13 cellular contexts compared by ENCODE assay signal in the genomic region with DNA sequence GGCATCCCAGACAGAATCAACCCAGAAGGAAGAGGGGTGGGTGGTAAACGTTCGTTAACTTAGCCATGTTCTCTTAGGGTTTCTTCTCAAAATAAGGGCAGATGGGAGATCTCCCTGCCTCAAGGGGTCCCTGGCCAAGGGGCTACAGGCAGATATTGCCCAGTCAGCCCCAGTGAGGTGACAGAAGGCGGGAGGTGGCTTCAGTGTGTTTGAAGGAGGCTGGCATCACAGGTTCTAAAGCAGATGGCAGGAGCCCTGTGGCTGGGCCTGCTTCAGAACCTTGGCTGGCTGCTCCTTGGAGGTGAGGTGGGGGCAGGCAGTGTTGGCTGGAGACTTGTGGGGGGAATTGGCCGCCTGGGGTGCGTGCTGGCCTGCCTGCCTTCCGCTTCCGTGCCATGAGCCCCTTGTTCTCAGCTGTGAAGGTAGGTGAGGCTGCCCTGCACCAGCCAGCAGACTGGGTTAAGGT. TPM values are rescaled to one million over a fixed set of nuclear protein-coding genes. Genes with fewer than 3 reads are reported as not detected.
DNase-seq lines count a peak whose midpoint lies in the region; ATAC-seq and TF ChIP-seq lines count a peak whose summit lies in the region.
"Had no signal": no experiment of that assay in that cellular context is flagged by ENCODE, and none has a peak within 500 bp of the region (broad histone marks: within the 10 kb centered on the region; RNA-seq: fewer than 3 reads in every experiment).

No MANE protein-coding gene starts in this region.

- no peaks in the 10 kb centered on the region for H3K27me3 Mint-ChIP-seq in activated CD4-positive, alpha-beta T cell treated with anti-CD3 and anti-CD28 coated beads, Interleukin-2, amount 10 ng/mL, durations not matched to agents 24 days and 14 days
- H3K27me3 Mint-ChIP-seq in endothelial cell (ENCODE audit: unreplicated experiment), result peaks cover 5% of the 10 kb centered on the region
- H3K27me3 Mint-ChIP-seq in stimulated activated naive B cell treated with anti-CD40 and anti-IgM and Interleukin-4, amounts not matched to agents 10 μg/mL and 1 μg/mL and 100 μg/mL, for 72 hours, result no peaks in the 10 kb centered on the region

- intact Hi-C loops in activated CD4-positive, alpha-beta T cell treated with anti-CD3 and anti-CD28 coated beads, Interleukin-2, amount 10 ng/mL, durations not matched to agents 24 days and 14 days (cut with micrococcal nuclease), result no loop called here

- peaks cover 48% of the 10 kb centered on the region for H3K4me1 Mint-ChIP-seq in activated CD4-positive, alpha-beta T cell treated with anti-CD3 and anti-CD28 coated beads, Interleukin-2, amount 10 ng/mL, durations not matched to agents 24 days and 14 days
- peaks cover 65% of the 10 kb centered on the region for H3K4me1 Mint-ChIP-seq in endothelial cell (ENCODE audit: unreplicated experiment)
- H3K4me1 Mint-ChIP-seq in stimulated activated naive B cell treated with anti-CD40 and anti-IgM and Interleukin-4, amounts not matched to agents 10 μg/mL and 1 μg/mL and 100 μg/mL, for 72 hours, result peaks cover 59 to 67% of the 10 kb centered on the region in 2 donors

- peaks cover 25% of the 10 kb centered on the region for H3K9me3 ChIP-seq in NT2/D1 (ENCODE audit: insufficient read depth, low read length)

- no peak overlapping the region for H3K4me3 Mint-ChIP-seq in activated CD4-positive, alpha-beta T cell treated with anti-CD3 and anti-CD28 coated beads, Interleukin-2, amount 10 ng/mL, durations not matched to agents 24 days and 14 days
- no peak overlapping the region for H3K4me3 Mint-ChIP-seq in endothelial cell (ENCODE audit: unreplicated experiment)
- no peak overlapping the region for H3K4me3 Mint-ChIP-seq in stimulated activated naive B cell treated with anti-CD40 and anti-IgM and Interleukin-4, amounts not matched to agents 10 μg/mL and 1 μg/mL and 100 μg/mL, for 72 hours

- H3K27me3 ChIP-seq in NT2/D1 (ENCODE audit: insufficient read depth, insufficient read length), result no peaks in the 10 kb centered on the region

- DNase-seq in activated CD4-positive, alpha-beta T cell treated with anti-CD3 and anti-CD28 coated beads, Interleukin-2, amount 10 ng/mL, durations not matched to agents 24 days and 14 days, result no peak
- DNase-seq in activated CD4-positive, alpha-beta T cell treated with anti-CD3 and anti-CD28 coated beads, Interleukin-2, amount 50 U/mL, for 48 hours, result no peak
- DNase-seq in NT2/D1 (ENCODE audit: low read depth, low spot score) (no peak), endothelial cell (ENCODE audit: low spot score) (no peak)
- DNase-seq in stimulated activated naive B cell treated with anti-CD40 and anti-IgM and Interleukin-4, amounts not matched to agents 10 μg/mL and 1 μg/mL and 100 μg/mL, for 72 hours, result no peak
- no peak for DNase-seq in stimulated activated CD4-positive, alpha-beta T cell treated with anti-CD3 and anti-CD28 coated beads, Interleukin-12 subunit alpha, Interleukin-12 subunit beta, amount 100 ng/mL, for 4 hours
- DNase-seq: activated CD4-positive, CD25-positive, alpha-beta regulatory T cell; DND-41; NK-92 treated with Interleukin-12 subunit alpha and Interleukin-12 subunit beta, amount 100 ng/mL, for 24 hours; SW 1271 had no signal

- TF ChIP-seq CTCF in endothelial cell (IDR thresholded peaks at IDR 0.05; ENCODE audit: unreplicated experiment), result no peak

- H3K27ac Mint-ChIP-seq in activated CD4-positive, alpha-beta T cell treated with anti-CD3 and anti-CD28 coated beads, Interleukin-2, amount 10 ng/mL, durations not matched to agents 24 days and 14 days, result peak overlapping the region; percentile 17
- H3K27ac Mint-ChIP-seq in endothelial cell (ENCODE audit: unreplicated experiment), result peak overlapping the region; percentile 80
- H3K27ac Mint-ChIP-seq in stimulated activated naive B cell treated with anti-CD40 and anti-IgM and Interleukin-4, amounts not matched to agents 10 μg/mL and 1 μg/mL and 100 μg/mL, for 72 hours, result peak overlapping the region; percentile 31

- H3K36me3 Mint-ChIP-seq in activated CD4-positive, alpha-beta T cell treated with anti-CD3 and anti-CD28 coated beads, Interleukin-2, amount 10 ng/mL, durations not matched to agents 24 days and 14 days (ENCODE audit: low read depth), result peaks cover 19% of the 10 kb centered on the region
- H3K36me3 Mint-ChIP-seq in endothelial cell (ENCODE audit: low read depth, unreplicated experiment), result peaks cover 3% of the 10 kb centered on the region
- peaks cover 13 to 15% of the 10 kb centered on the region in 2 donors for H3K36me3 Mint-ChIP-seq in stimulated activated naive B cell treated with anti-CD40 and anti-IgM and Interleukin-4, amounts not matched to agents 10 μg/mL and 1 μg/mL and 100 μg/mL, for 72 hours

- no peak overlapping the region for H3K4me3 ChIP-seq in NT2/D1 (ENCODE audit: insufficient read length, low read depth)
- H3K4me3 ChIP-seq: lung had no signal

- no peak for ATAC-seq in stimulated activated naive B cell treated with anti-CD40 and anti-IgM and Interleukin-4, amounts not matched to agents 10 μg/mL and 1 μg/mL and 100 μg/mL, for 72 hours (replicated peaks)
- ATAC-seq in GM19328 (IDR thresholded peaks at IDR 0.05; ENCODE audit: unreplicated experiment) (no peak), HG03196 (IDR thresholded peaks at IDR 0.05; ENCODE audit: unreplicated experiment) (no peak)

- peak overlapping the region; percentile 26 for H3K9ac ChIP-seq in NT2/D1 (ENCODE audit: insufficient read length, low read depth)

- peaks cover under 1% of the 10 kb centered on the region for H3K36me3 ChIP-seq in NT2/D1 (ENCODE audit: insufficient read depth, insufficient read length, low read length)

- peaks cover 24% of the 10 kb centered on the region for H3K4me1 ChIP-seq in NT2/D1 (ENCODE audit: insufficient read depth, insufficient read length)

- H3K9me3 Mint-ChIP-seq in activated CD4-positive, alpha-beta T cell treated with anti-CD3 and anti-CD28 coated beads, Interleukin-2, amount 10 ng/mL, durations not matched to agents 24 days and 14 days, result no peaks in the 10 kb centered on the region
- no peaks in the 10 kb centered on the region for H3K9me3 Mint-ChIP-seq in endothelial cell (ENCODE audit: unreplicated experiment)
- H3K9me3 Mint-ChIP-seq in stimulated activated naive B cell treated with anti-CD40 and anti-IgM and Interleukin-4, amounts not matched to agents 10 μg/mL and 1 μg/mL and 100 μg/mL, for 72 hours, result no peaks in the 10 kb centered on the region

RNA-seq across cellular contexts. Expression of a gene that starts 23.5 kb away (rescaled TPM):
- total RNA-seq in activated CD4-positive, alpha-beta T cell treated with anti-CD3 and anti-CD28 coated beads, Interleukin-2, amount 10 ng/mL, durations not matched to agents 24 days and 14 days, result 77.1 and 82.8 TPM in 2 replicates
- total RNA-seq in endothelial cell (ENCODE audit: unreplicated experiment), result 34.6 TPM

Comparison
In these comparisons a context has a peak if more than half of its experiments do, and no peak if none do; other contexts are left out.
1. H3K27ac Mint-ChIP-seq: peak in every context shown above with its lines; median percentile 80 in endothelial cell; 31 in stimulated activated naive B cell treated with anti-CD40 and anti-IgM and Interleukin-4, amounts not matched to agents 10 μg/mL and 1 μg/mL and 100 μg/mL, for 72 hours; 17 in activated CD4-positive, alpha-beta T cell treated with anti-CD3 and anti-CD28 coated beads, Interleukin-2, amount 10 ng/mL, durations not matched to agents 24 days and 14 days.